Comparison of ENCODE assay signal across 1 cellular context in the genomic region with DNA sequence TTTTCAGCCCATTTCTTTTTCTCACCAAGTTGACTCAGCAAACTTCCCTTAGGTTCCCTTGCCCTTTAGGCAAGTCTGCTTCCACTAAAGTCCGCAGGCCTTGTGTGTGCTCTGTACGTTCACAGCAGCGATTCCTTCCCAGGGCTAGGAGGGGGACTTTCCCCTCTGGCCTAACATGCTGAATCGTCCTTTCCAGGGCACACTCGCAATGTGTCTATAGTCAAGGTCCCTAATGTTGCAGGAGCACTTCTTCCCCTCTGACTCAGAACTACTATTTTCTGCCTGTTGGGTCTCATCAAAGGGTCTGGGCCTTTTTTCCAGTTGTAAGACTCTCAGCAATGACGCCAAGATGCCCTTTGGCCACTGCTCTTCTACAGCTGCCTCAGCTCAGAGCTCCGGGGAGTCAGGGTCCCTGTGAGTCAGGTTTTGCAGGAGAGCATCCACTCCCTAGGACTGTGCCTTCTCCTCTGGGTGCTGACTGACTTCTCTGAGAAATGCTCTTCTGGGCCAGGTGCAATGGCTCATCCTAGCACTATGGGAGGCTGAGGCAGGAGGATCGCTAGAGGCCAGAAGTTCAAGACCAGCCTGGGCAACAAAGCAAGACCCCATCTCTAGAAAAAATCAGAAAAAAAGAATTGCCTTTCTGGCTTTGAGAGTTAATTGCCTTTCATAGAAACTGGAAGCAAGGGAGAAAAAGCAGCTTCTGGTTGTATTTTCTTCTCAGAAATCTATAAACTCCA.
A peak's percentile ranks its signal among the peaks of the same experiment; 100 is the strongest.
TF ChIP-seq lines count a peak whose summit lies in the region.

No MANE protein-coding gene starts in this region.

TF ChIP-seq in HepG2, 621 proteins besides CTCF, POLR2A, EP300 and RAD21 (continued from another document and continues in another):
- TF ChIP-seq, protein P1, sequence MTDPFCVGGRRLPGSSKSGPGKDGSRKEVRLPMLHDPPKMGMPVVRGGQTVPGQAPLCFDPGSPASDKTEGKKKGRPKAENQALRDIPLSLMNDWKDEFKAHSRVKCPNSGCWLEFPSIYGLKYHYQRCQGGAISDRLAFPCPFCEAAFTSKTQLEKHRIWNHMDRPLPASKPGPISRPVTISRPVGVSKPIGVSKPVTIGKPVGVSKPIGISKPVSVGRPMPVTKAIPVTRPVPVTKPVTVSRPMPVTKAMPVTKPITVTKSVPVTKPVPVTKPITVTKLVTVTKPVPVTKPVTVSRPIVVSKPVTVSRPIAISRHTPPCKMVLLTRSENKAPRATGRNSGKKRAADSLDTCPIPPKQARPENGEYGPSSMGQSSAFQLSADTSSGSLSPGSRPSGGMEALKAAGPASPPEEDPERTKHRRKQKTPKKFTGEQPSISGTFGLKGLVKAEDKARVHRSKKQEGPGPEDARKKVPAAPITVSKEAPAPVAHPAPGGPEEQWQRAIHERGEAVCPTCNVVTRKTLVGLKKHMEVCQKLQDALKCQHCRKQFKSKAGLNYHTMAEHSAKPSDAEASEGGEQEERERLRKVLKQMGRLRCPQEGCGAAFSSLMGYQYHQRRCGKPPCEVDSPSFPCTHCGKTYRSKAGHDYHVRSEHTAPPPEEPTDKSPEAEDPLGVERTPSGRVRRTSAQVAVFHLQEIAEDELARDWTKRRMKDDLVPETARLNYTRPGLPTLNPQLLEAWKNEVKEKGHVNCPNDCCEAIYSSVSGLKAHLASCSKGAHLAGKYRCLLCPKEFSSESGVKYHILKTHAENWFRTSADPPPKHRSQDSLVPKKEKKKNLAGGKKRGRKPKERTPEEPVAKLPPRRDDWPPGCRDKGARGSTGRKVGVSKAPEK (CRISPR knock-in tag; IDR thresholded peaks at IDR 0.05; ENCODE audit: borderline replicate concordance): 0 out of 2 replicates have a peak, but pooled peaks have one; percentile 78
- TF ChIP-seq ZBTB1 (CRISPR knock-in tag; IDR thresholded peaks at IDR 0.05; ENCODE audit: borderline replicate concordance): 0 out of 2 replicates have a peak, but pooled peaks have one; percentile 46
- no peak for TF ChIP-seq SP1 (IDR thresholded peaks at IDR 0.05)
- TF ChIP-seq SP1 (CRISPR knock-in tag; IDR thresholded peaks at IDR 0.05): no peak; the same call in 1 of the 2 replicates
- no peak for TF ChIP-seq KLF6 (CRISPR knock-in tag; IDR thresholded peaks at IDR 0.05)
- TF ChIP-seq GRHL1 (CRISPR knock-in tag; conservative IDR thresholded peaks at IDR 0.05): no peak
- TF ChIP-seq NFKB2 (CRISPR knock-in tag; IDR thresholded peaks at IDR 0.05; ENCODE audit: borderline replicate concordance): no peak
- no peak for TF ChIP-seq MAF1 (CRISPR knock-in tag; IDR thresholded peaks at IDR 0.05; ENCODE audit: borderline replicate concordance)
- TF ChIP-seq, protein P2, sequence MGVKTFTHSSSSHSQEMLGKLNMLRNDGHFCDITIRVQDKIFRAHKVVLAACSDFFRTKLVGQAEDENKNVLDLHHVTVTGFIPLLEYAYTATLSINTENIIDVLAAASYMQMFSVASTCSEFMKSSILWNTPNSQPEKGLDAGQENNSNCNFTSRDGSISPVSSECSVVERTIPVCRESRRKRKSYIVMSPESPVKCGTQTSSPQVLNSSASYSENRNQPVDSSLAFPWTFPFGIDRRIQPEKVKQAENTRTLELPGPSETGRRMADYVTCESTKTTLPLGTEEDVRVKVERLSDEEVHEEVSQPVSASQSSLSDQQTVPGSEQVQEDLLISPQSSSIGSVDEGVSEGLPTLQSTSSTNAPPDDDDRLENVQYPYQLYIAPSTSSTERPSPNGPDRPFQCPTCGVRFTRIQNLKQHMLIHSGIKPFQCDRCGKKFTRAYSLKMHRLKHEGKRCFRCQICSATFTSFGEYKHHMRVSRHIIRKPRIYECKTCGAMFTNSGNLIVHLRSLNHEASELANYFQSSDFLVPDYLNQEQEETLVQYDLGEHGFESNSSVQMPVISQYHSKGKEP (CRISPR knock-in tag; IDR thresholded peaks at IDR 0.05): no peak
- TF ChIP-seq, protein P3, sequence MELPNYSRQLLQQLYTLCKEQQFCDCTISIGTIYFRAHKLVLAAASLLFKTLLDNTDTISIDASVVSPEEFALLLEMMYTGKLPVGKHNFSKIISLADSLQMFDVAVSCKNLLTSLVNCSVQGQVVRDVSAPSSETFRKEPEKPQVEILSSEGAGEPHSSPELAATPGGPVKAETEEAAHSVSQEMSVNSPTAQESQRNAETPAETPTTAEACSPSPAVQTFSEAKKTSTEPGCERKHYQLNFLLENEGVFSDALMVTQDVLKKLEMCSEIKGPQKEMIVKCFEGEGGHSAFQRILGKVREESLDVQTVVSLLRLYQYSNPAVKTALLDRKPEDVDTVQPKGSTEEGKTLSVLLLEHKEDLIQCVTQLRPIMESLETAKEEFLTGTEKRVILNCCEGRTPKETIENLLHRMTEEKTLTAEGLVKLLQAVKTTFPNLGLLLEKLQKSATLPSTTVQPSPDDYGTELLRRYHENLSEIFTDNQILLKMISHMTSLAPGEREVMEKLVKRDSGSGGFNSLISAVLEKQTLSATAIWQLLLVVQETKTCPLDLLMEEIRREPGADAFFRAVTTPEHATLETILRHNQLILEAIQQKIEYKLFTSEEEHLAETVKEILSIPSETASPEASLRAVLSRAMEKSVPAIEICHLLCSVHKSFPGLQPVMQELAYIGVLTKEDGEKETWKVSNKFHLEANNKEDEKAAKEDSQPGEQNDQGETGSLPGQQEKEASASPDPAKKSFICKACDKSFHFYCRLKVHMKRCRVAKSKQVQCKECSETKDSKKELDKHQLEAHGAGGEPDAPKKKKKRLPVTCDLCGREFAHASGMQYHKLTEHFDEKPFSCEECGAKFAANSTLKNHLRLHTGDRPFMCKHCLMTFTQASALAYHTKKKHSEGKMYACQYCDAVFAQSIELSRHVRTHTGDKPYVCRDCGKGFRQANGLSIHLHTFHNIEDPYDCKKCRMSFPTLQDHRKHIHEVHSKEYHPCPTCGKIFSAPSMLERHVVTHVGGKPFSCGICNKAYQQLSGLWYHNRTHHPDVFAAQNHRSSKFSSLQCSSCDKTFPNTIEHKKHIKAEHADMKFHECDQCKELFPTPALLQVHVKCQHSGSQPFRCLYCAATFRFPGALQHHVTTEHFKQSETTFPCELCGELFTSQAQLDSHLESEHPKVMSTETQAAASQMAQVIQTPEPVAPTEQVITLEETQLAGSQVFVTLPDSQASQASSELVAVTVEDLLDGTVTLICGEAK (IDR thresholded peaks at IDR 0.05): no peak
- TF ChIP-seq, protein P3 (CRISPR knock-in tag; IDR thresholded peaks at IDR 0.05): 0 out of 2 replicates have a peak, but pooled peaks have one; percentile 55
- TF ChIP-seq ZNF660 (CRISPR knock-in tag; IDR thresholded peaks at IDR 0.05; ENCODE audit: borderline replicate concordance, low read depth): no peak
- no peak for TF ChIP-seq NPAS2 (CRISPR knock-in tag; IDR thresholded peaks at IDR 0.05; ENCODE audit: borderline replicate concordance)
- TF ChIP-seq ZKSCAN1 (IDR thresholded peaks at IDR 0.05; ENCODE audit: low read length): no peak
- TF ChIP-seq MNT (IDR thresholded peaks at IDR 0.05): no peak
- TF ChIP-seq RBM22 (optimal IDR thresholded peaks at IDR 0.05; ENCODE audit: low read length): no peak
- TF ChIP-seq ZNF562 (CRISPR knock-in tag; IDR thresholded peaks at IDR 0.05; ENCODE audit: borderline replicate concordance): no peak
- peak; percentile 68; the same call in 1 of the 2 replicates for TF ChIP-seq ZNF317 (CRISPR knock-in tag; IDR thresholded peaks at IDR 0.05)
- peak; percentile 32 for TF ChIP-seq CBX5 (CRISPR knock-in tag; IDR thresholded peaks at IDR 0.05; ENCODE audit: borderline replicate concordance)
- no peak for TF ChIP-seq CHD2 (IDR thresholded peaks at IDR 0.05; ENCODE audit: low read depth, low read length)
- TF ChIP-seq ZNF558 (CRISPR knock-in tag; IDR thresholded peaks at IDR 0.05; ENCODE audit: borderline replicate concordance): no peak
- TF ChIP-seq, protein P4, sequence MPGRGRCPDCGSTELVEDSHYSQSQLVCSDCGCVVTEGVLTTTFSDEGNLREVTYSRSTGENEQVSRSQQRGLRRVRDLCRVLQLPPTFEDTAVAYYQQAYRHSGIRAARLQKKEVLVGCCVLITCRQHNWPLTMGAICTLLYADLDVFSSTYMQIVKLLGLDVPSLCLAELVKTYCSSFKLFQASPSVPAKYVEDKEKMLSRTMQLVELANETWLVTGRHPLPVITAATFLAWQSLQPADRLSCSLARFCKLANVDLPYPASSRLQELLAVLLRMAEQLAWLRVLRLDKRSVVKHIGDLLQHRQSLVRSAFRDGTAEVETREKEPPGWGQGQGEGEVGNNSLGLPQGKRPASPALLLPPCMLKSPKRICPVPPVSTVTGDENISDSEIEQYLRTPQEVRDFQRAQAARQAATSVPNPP (CRISPR knock-in tag; IDR thresholded peaks at IDR 0.05): no peak
- TF ChIP-seq ARHGAP35 (CRISPR knock-in tag; IDR thresholded peaks at IDR 0.05; ENCODE audit: borderline replicate concordance): 0 out of 2 replicates have a peak, but pooled peaks have one; percentile 14
- peak; percentile 75; the same call in 1 of the 2 replicates for TF ChIP-seq MAFG (CRISPR knock-in tag; IDR thresholded peaks at IDR 0.05)
